In the genomic region with DNA sequence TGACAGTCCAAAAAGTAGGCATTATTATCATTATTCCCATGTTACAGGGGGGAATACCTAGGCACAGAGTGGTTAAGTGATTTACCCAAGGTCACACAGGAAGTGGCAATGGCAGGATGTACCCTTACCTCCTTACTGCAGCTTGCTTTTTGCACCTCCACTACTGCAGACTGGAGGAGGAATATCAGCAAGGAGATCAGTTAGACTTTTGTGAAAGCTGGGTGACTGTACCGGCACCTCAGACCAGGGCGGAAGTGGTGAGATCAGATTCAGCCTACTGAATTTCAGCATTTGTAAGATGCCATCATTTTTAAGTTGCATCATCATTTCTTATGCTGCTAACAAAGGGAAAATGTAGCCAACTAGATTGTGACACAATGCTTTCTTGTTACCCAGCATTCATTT, we compare ENCODE assay signal across 9 cellular contexts. TPM values are rescaled to one million over a fixed set of nuclear protein-coding genes. Genes with fewer than 3 reads are reported as not detected.
DNase-seq lines count a peak whose midpoint lies in the region; ATAC-seq, FAIRE-seq and TF ChIP-seq lines count a peak whose summit lies in the region.
"Had no signal": no experiment of that assay in that cellular context is flagged by ENCODE, and none has a peak within 500 bp of the region (broad histone marks: within the 10 kb centered on the region; RNA-seq: fewer than 3 reads in every experiment).

No MANE protein-coding gene starts in this region.

- H3F3A ChIP-seq in neural progenitor cell (ENCODE audit: low read depth), result peaks cover 17% of the 10 kb centered on the region

- H3K36me3 ChIP-seq in H1 (ENCODE audit: control insufficient read depth in 2 of 4, insufficient read depth in 4 of 4, low read length in 3 of 4), result no peaks in the 10 kb centered on the region
- no peaks in the 10 kb centered on the region for H3K36me3 ChIP-seq in neural progenitor cell

- no peak overlapping the region for H4K5ac ChIP-seq in H1 (ENCODE audit: insufficient read length, low read depth, low read length)

- peaks cover 0 to 4% of the 10 kb centered on the region in 2 experiments; a peak in 1 of 4 replicates for H3K79me2 ChIP-seq in H1 (ENCODE audit: control insufficient read depth in 1 of 2, insufficient read depth in 2 of 2, low read length in 2 of 2)
- peaks cover 12% of the 10 kb centered on the region for H3K79me2 ChIP-seq in neural progenitor cell (ENCODE audit: low read depth)

- H3K27me3 ChIP-seq in H1 (replicated peaks in 1 of 4; ENCODE audit: control insufficient read depth in 3 of 4, extremely low read depth in 1 of 4, insufficient read depth in 3 of 4, low read length in 3 of 4) (peaks cover 4 to 18% (median 14%) of the 10 kb centered on the region in 4 experiments; a peak in 6 of 7 replicates), neural progenitor cell (peaks cover 25% of the 10 kb centered on the region)

- no peak overlapping the region for H3K56ac ChIP-seq in H1 (replicated peaks; ENCODE audit: insufficient read length, low read depth, low read length)

- no peak overlapping the region for H2AFZ ChIP-seq in H1 (ENCODE audit: low read length)
- no peak overlapping the region for H2AFZ ChIP-seq in neural progenitor cell (replicated peaks)

- POLR2A ChIA-PET in H1 (lab: Charles Lee; ENCODE audit: partially characterized antibody), result no interaction called here

- no peak for TF ChIP-seq CTCF in H1 (IDR thresholded peaks at IDR 0.05; ENCODE audit: control extremely low read depth in 1 of 3, insufficient read depth in 1 of 3, low read depth in 1 of 3, low read length in 3 of 3)
- no peak for TF ChIP-seq CTCF in neural progenitor cell (IDR thresholded peaks at IDR 0.05)

- H3K4me2 ChIP-seq in H1 (ENCODE audit: insufficient read depth in 1 of 2, low read depth in 2 of 2, low read length in 2 of 2), result no peak overlapping the region
- no peak overlapping the region for H3K4me2 ChIP-seq in neural progenitor cell

- no peak overlapping the region for H3K4me3 ChIP-seq in H1 (ENCODE audit: extremely low read depth in 1 of 4, insufficient read depth in 2 of 4, low read depth in 3 of 4, low read length in 4 of 4)
- no peak overlapping the region for H3K4me3 ChIP-seq in neural progenitor cell

- H2AK5ac ChIP-seq in H1 (ENCODE audit: low read depth, low read length), result no peak overlapping the region

- no peak for ATAC-seq in HG02973 (IDR thresholded peaks at IDR 0.05; ENCODE audit: unreplicated experiment)
- no peak for ATAC-seq in HG02642 (IDR thresholded peaks at IDR 0.05; ENCODE audit: poor library complexity, unreplicated experiment)

- H3K18ac ChIP-seq in H1 (ENCODE audit: extremely low read depth, low read length), result no peak overlapping the region

- peaks cover 0 to 7% (median 2%) of the 10 kb centered on the region in 4 experiments; a peak in 3 of 7 replicates for H3K4me1 ChIP-seq in H1 (replicated peaks in 1 of 4; ENCODE audit: control insufficient read depth in 3 of 4, insufficient read depth in 4 of 4, low read length in 3 of 4)
- H3K4me1 ChIP-seq in neural progenitor cell, result peaks cover 5% of the 10 kb centered on the region

- H2BK120ac ChIP-seq in H1 (replicated peaks; ENCODE audit: low read depth, low read length), result no peak overlapping the region

- H3K36me3 Mint-ChIP-seq in neural progenitor cell, result no peaks in the 10 kb centered on the region

- peaks cover 18% of the 10 kb centered on the region for H3K4me1 Mint-ChIP-seq in neural progenitor cell

- H4K20me1 ChIP-seq in H1 (replicated peaks in 1 of 2; ENCODE audit: control insufficient read depth in 1 of 2, insufficient read depth in 2 of 2, low read length in 2 of 2) (peaks cover 4 to 17% of the 10 kb centered on the region in 2 experiments), neural progenitor cell (ENCODE audit: low read depth) (peaks cover 24% of the 10 kb centered on the region)

- H2BK5ac ChIP-seq in H1 (ENCODE audit: low read depth, low read length), result no peak overlapping the region

- H3K79me1 ChIP-seq in H1 (ENCODE audit: low read depth, low read length), result peaks cover 3% of the 10 kb centered on the region; the same call in 1 of the 2 replicates

- H4K8ac ChIP-seq in H1 (ENCODE audit: extremely low read depth, insufficient read depth, low read length), result no peak overlapping the region

- no peak overlapping the region for H3K23ac ChIP-seq in H1 (ENCODE audit: insufficient read length)

- H3K14ac ChIP-seq in H1 (ENCODE audit: insufficient read length), result no peak overlapping the region

- no peak overlapping the region for H3K4me3 Mint-ChIP-seq in neural progenitor cell
- H3K4me3 Mint-ChIP-seq: memory B cell had no signal

- H2BK15ac ChIP-seq in H1 (ENCODE audit: low read length), result no peak overlapping the region

- H2BK12ac ChIP-seq in H1 (ENCODE audit: low read depth, low read length), result no peak overlapping the region

- TF ChIP-seq RAD21 in H1 (IDR thresholded peaks at IDR 0.05 in 1 of 2, conservative IDR thresholded peaks at IDR 0.05 in 1 of 2; ENCODE audit: low read depth in 2 of 2, low read length in 2 of 2), result no peak

- H3K27ac ChIP-seq in H1 (ENCODE audit: low read depth, low read length), result no peak overlapping the region
- H3K27ac ChIP-seq in neural progenitor cell, result no peak overlapping the region

- DNase-seq in HT1080 (ENCODE audit: low read depth), result peak; percentile 90
- DNase-seq in activated CD4-positive, alpha-beta T cell treated with anti-CD3 and anti-CD28 coated beads, Interleukin-2, amount 50 U/mL, for 48 hours, result peak; percentile 66 to 76
- DNase-seq in H1 (ENCODE audit: low read depth in 1 of 2, low spot score in 2 of 2), result no peak
- DNase-seq in stimulated activated CD8-positive, alpha-beta memory T cell treated with anti-CD3 and anti-CD28 coated beads, Interleukin-12 subunit alpha, Interleukin-12 subunit beta, amount 100 ng/mL, for 24 hours (ENCODE audit: extremely low read depth), result peak; percentile 45
- no peak for DNase-seq in urothelium cell line (ENCODE audit: low spot score)
- DNase-seq in neural progenitor cell (ENCODE audit: low spot score), result no peak

- WGBS in H1 (ENCODE audit: extremely low coverage in 1 of 2, insufficient coverage in 1 of 2, insufficient read length in 1 of 2, insufficient replicate concordance in 2 of 2, low coverage in 1 of 2, low lambda C conversion rate in 2 of 2, missing lambda C conversion rate in 1 of 2), 2 experiments, result 95% methylated on average over 2 of the region's 2 CpGs; no CpG with 5 or more reads in 1 of the 2 experiments

- peak overlapping the region; percentile 27 for H3K4ac ChIP-seq in H1 (replicated peaks; ENCODE audit: insufficient read length, low read depth, low read length)

- CTCF ChIA-PET in H1 (lab: Charles Lee; ENCODE audit: partially characterized antibody), result interaction anchor here (0.9 to 3.0 kb wide), 5 partner anchors 20 to 129 kb away, joined by 3 to 13 read pairs (median 5); no protein-coding TSS in a partner anchor

- TF ChIP-seq POLR2A in H1 (IDR thresholded peaks at IDR 0.05; ENCODE audit: control extremely low read depth in 1 of 2, low read depth in 2 of 2, low read length in 2 of 2), result no peak

- TF ChIP-seq EP300 in H1 (IDR thresholded peaks at IDR 0.05; ENCODE audit: borderline replicate concordance in 1 of 2, low read depth in 2 of 2, low read length in 2 of 2), result no peak

- no peaks in the 10 kb centered on the region for H3K9me3 Mint-ChIP-seq in neural progenitor cell
- H3K9me3 Mint-ChIP-seq: memory B cell had no signal

- no peak for FAIRE-seq in H1 (lab: Jason Lieb, UNC)
- no peak for FAIRE-seq in urothelium cell line (lab: Jason Lieb, UNC)

- H2BK20ac ChIP-seq in H1 (ENCODE audit: low read length), result no peak overlapping the region

- no peak overlapping the region for H3K27ac Mint-ChIP-seq in neural progenitor cell
- H3K27ac Mint-ChIP-seq: memory B cell had no signal

- H4K91ac ChIP-seq in H1 (replicated peaks; ENCODE audit: insufficient read length, low read length), result no peak overlapping the region

- H3K9ac ChIP-seq in H1 (replicated peaks in 1 of 4; ENCODE audit: extremely low read depth in 1 of 4, low read depth in 3 of 4, low read length in 3 of 4) (no peak overlapping the region), neural progenitor cell (no peak overlapping the region)

- peaks cover 8% of the 10 kb centered on the region; the same call in 1 of the 2 replicates for H3K23me2 ChIP-seq in H1 (ENCODE audit: low read depth, low read length)

- H3K27me3 Mint-ChIP-seq in neural progenitor cell (ENCODE audit: insufficient read depth, low read depth), result peaks cover 4% of the 10 kb centered on the region
- H3K27me3 Mint-ChIP-seq: memory B cell had no signal

- H3K9me3 ChIP-seq in H1 (ENCODE audit: insufficient read depth in 2 of 2, low read depth in 1 of 2, low read length in 1 of 2) (no peaks in the 10 kb centered on the region), neural progenitor cell (ENCODE audit: low read depth) (no peaks in the 10 kb centered on the region)

TF ChIP-seq in H1, 55 proteins besides CTCF, POLR2A, EP300 and RAD21:
- TF ChIP-seq TAF1 (IDR thresholded peaks at IDR 0.05; ENCODE audit: low read depth, low read length) (no peak), SIRT6 (IDR thresholded peaks at IDR 0.05; ENCODE audit: low read length) (no peak)

RNA-seq across cellular contexts. Expression of gene ADARB1, which starts 4.5 kb away (rescaled TPM):
- 20.6 and 22.4 TPM in 2 replicates for total RNA-seq in HT1080 (2014; rRNA removed; shearing (Covaris generic))
- polyA plus RNA-seq in HT1080 (2015; cell fraction: cytosol; rRNA removed), result 17.7 and 21.2 TPM in 2 replicates
- 27.7 and 28.2 TPM in 2 replicates for polyA plus RNA-seq in HT1080 (2015; cell fraction: nucleus; rRNA removed)
- 11.1 and 14.9 TPM in 2 replicates for total RNA-seq in H1 (2021; fragmentation: NEBNext Ultra II Directional; extraction: Animal tissue kit (Norgen Biotek cat#: 25700))
- 4.6 and 4.7 TPM in 2 replicates for polyA plus RNA-seq in H1 (2011; rRNA removed)
- 6.0 TPM for polyA plus RNA-seq in H1 (2011; cell fraction: cytosol; rRNA removed)
- 12.2 TPM for polyA plus RNA-seq in H1 (2011; cell fraction: nucleus; rRNA removed)
- 6.4 to 8.1 TPM (median 7.4 TPM) in 4 replicates for polyA plus RNA-seq in H1 (2012, experiment 1 of 2)
- 2.9 TPM for polyA plus RNA-seq in H1 (2012, experiment 2 of 2)
- polyA plus RNA-seq in H1 (2013, experiment 1 of 2), result 4.8 TPM
- polyA plus RNA-seq in H1 (2013, experiment 2 of 2), result 4.6 TPM
- 10.8 and 12.8 TPM in 2 replicates for polyA minus RNA-seq in H1 (2011; rRNA and poly(A)+ RNA removed)
- polyA minus RNA-seq in H1 (2011; cell fraction: cytosol; rRNA and poly(A)+ RNA removed), result 9.3 TPM
- polyA minus RNA-seq in H1 (2011; cell fraction: nucleus; rRNA and poly(A)+ RNA removed), result 15.1 TPM
- total RNA-seq in neural progenitor cell (ENCODE audit: low replicate concordance), result 5.1 and 8.4 TPM in 2 replicates

Comparison
In these comparisons a context has a peak if more than half of its experiments do, and no peak if none do; other contexts are left out.
1. DNase-seq: peak in HT1080 (single experiment), activated CD4-positive, alpha-beta T cell treated with anti-CD3 and anti-CD28 coated beads, Interleukin-2, amount 50 U/mL, for 48 hours (2 of 2) and stimulated activated CD8-positive, alpha-beta memory T cell treated with anti-CD3 and anti-CD28 coated beads, Interleukin-12 subunit alpha, Interleukin-12 subunit beta, amount 100 ng/mL, for 24 hours (single experiment); none in H1 (0 of 2), urothelium cell line (single experiment) and neural progenitor cell (single experiment).